17 cellular contexts compared by ENCODE assay signal in the genomic region with DNA sequence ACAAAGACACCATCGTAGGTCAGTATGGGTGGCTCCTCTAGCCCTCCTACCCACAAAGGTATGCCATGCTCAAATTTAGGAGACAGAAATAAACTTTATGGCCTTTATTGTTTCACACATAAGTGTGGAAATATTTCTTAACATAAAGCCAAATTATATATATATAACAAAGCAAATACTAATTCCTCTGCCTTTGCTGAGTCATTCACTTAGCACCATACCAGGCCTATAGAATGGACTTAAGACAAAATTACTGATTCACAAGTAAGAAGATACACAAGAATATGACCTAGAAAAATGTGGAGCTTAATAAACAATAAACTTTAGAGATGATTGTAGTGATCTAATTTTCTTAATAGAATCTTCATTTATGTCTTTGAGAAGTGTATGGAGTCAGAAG.
"Had no signal": no experiment of that assay in that cellular context is flagged by ENCODE, and none has a peak within 500 bp of the region (broad histone marks: within the 10 kb centered on the region; RNA-seq: fewer than 3 reads in every experiment).

No MANE protein-coding gene starts in this region.

- H3K36me3 ChIP-seq: esophagus squamous epithelium, tibial nerve, vagina had no signal

- H3K9me3 ChIP-seq: esophagus squamous epithelium, tibial nerve, vagina had no signal

- ATAC-seq: activated CD4-positive, CD25-positive, alpha-beta regulatory T cell treated with anti-CD3 and anti-CD28 coated beads, Interleukin-2, amount 50 U/mL, for 24 hours; activated CD8-positive, alpha-beta T cell treated with anti-CD3 and anti-CD28 coated beads, Interleukin-2, amount 10 ng/mL, durations not matched to agents 7 days and 5 days; body of pancreas; natural killer cell treated with Interleukin-12 subunit alpha and Interleukin-12 subunit beta and Interleukin-15 and Interleukin-18, amount 100 ng/mL, for 72 hours had no signal

- DNase-seq: activated CD4-positive, alpha-beta T cell treated with anti-CD3 and anti-CD28 coated beads, Interleukin-2, amount 10 ng/mL, durations not matched to agents 7 days and 5 days; activated CD8-positive, alpha-beta T cell treated with anti-CD3 and anti-CD28 coated beads, Interleukin-2, amount 10 ng/mL, durations not matched to agents 7 days and 5 days; activated naive CD4-positive, alpha-beta T cell treated with Interleukin-2 at 50 U/mL for 16 hours; activated naive CD8-positive, alpha-beta T cell treated with anti-CD3 and anti-CD28 coated beads, Interleukin-2, amount 10 ng/mL, durations not matched to agents 7 days and 5 days; activated T-cell treated with anti-CD3 and anti-CD28 coated beads, Interleukin-2, amount 50 U/mL, for 24 hours; amygdala; body of pancreas; cortex of kidney; effector CD4-positive, alpha-beta T cell; esophagus squamous epithelium; stimulated activated CD4-positive, alpha-beta T cell treated with anti-CD3 and anti-CD28 coated beads, Interleukin-12 subunit alpha, Interleukin-12 subunit beta, amount 100 ng/mL, for 4 hours; stimulated activated CD4-positive, alpha-beta T cell treated with anti-CD3 and anti-CD28 coated beads, Interleukin-1b, Interleukin-23, amount 100 ng/mL, for 48 hours; stimulated activated naive CD4-positive, alpha-beta T cell treated with Interleukin-2 at 50 U/mL for 16 hours had no signal

- H3K4me3 ChIP-seq: body of pancreas, esophagus squamous epithelium, tibial nerve, vagina had no signal

- H3K4me1 ChIP-seq: tibial nerve, vagina had no signal

- H3K27me3 ChIP-seq: body of pancreas, esophagus squamous epithelium, tibial nerve, vagina had no signal

- H3K27ac ChIP-seq: body of pancreas, tibial nerve, vagina had no signal
